19 cellular contexts compared by ENCODE assay signal in the genomic region with DNA sequence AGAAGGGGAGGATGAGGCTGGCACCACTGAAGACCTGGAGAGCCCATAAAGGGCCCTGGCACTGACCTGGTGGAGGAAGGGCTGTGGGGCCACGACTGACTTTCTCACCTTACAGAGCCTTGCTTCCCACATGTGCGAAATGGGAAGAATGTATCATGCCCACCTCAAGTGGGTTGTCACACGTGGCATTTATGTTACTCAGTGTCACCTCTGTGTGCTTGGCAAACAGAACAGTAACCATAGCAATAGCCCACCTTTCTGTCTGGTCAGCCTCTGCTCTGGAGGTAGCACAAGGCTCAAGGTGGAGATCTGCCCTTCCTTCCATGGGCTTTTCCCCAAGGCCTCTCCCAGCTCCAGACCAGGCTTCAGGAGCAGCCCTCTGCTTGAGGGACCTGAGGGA. TPM values are rescaled to one million over a fixed set of nuclear protein-coding genes. Genes with fewer than 3 reads are reported as not detected.
DNase-seq lines count a peak whose midpoint lies in the region; ATAC-seq and TF ChIP-seq lines count a peak whose summit lies in the region.
"Had no signal": no experiment of that assay in that cellular context is flagged by ENCODE, and none has a peak within 500 bp of the region (broad histone marks: within the 10 kb centered on the region; RNA-seq: fewer than 3 reads in every experiment).

No MANE protein-coding gene starts in this region.

- no peaks in the 10 kb centered on the region for H3K9me3 ChIP-seq in upper lobe of right lung
- H3K9me3 ChIP-seq: esophagus muscularis mucosa, Peyer's patch had no signal

- ATAC-seq in natural killer cell, result peak in 2 of 3 donors; percentile 9 to 17
- no peak for ATAC-seq in upper lobe of right lung
- no peak for ATAC-seq in HG03565 (IDR thresholded peaks at IDR 0.05; ENCODE audit: unreplicated experiment)
- ATAC-seq: left lobe of liver, right cardiac atrium had no signal

- no peaks in the 10 kb centered on the region for H3K9me3 Mint-ChIP-seq in activated naive CD4-positive, alpha-beta T cell treated with anti-CD3 and anti-CD28 coated beads for 36 hours
- no peaks in the 10 kb centered on the region for H3K9me3 Mint-ChIP-seq in activated naive CD8-positive, alpha-beta T cell (ENCODE audit: low read depth)
- no peaks in the 10 kb centered on the region for H3K9me3 Mint-ChIP-seq in natural killer cell
- H3K9me3 Mint-ChIP-seq: nephron had no signal

- H3K4me3 Mint-ChIP-seq in activated naive CD4-positive, alpha-beta T cell treated with anti-CD3 and anti-CD28 coated beads for 36 hours, result no peak overlapping the region
- H3K4me3 Mint-ChIP-seq in activated naive CD8-positive, alpha-beta T cell, result peak overlapping the region; percentile 85
- peak overlapping the region; percentile 62 for H3K4me3 Mint-ChIP-seq in natural killer cell
- H3K4me3 Mint-ChIP-seq: nephron had no signal

- TF ChIP-seq CTCF in natural killer cell (IDR thresholded peaks at IDR 0.05), result no peak
- no peak for TF ChIP-seq CTCF in upper lobe of right lung (IDR thresholded peaks at IDR 0.05)

- H3K4me1 ChIP-seq in upper lobe of right lung, result peaks cover 31% of the 10 kb centered on the region

- peak overlapping the region; percentile 90 for H3K27ac Mint-ChIP-seq in activated naive CD4-positive, alpha-beta T cell treated with anti-CD3 and anti-CD28 coated beads for 36 hours
- peak overlapping the region; percentile 97 for H3K27ac Mint-ChIP-seq in activated naive CD8-positive, alpha-beta T cell
- peak overlapping the region; percentile 98 for H3K27ac Mint-ChIP-seq in natural killer cell
- H3K27ac Mint-ChIP-seq: nephron had no signal

- CTCF ChIA-PET in activated naive CD4-positive, alpha-beta T cell treated with anti-CD3 and anti-CD28 coated beads for 36 hours (lab: Charles Lee), result interaction anchor here (1.3 to 25.4 kb wide), 4 partner anchors 8 to 90 kb away, joined by 3 to 437 read pairs (median 353); partner anchors contain the start of gene TCF7

- no peak overlapping the region for H3K4me3 ChIP-seq in upper lobe of right lung
- H3K4me3 ChIP-seq: coronary artery, esophagus muscularis mucosa had no signal

- H3K27ac ChIP-seq in upper lobe of right lung, result peak overlapping the region; percentile 47
- H3K27ac ChIP-seq: coronary artery, esophagus muscularis mucosa, KMS-11 had no signal

- peaks cover 99% of the 10 kb centered on the region for H3K4me1 Mint-ChIP-seq in activated naive CD4-positive, alpha-beta T cell treated with anti-CD3 and anti-CD28 coated beads for 36 hours (ENCODE audit: low read depth)
- peaks cover 96% of the 10 kb centered on the region for H3K4me1 Mint-ChIP-seq in activated naive CD8-positive, alpha-beta T cell (ENCODE audit: low read depth)
- H3K4me1 Mint-ChIP-seq in natural killer cell, result peaks cover 61 to 77% of the 10 kb centered on the region in 2 donors

- H3K27me3 Mint-ChIP-seq in activated naive CD4-positive, alpha-beta T cell treated with anti-CD3 and anti-CD28 coated beads for 36 hours (ENCODE audit: low read depth), result no peaks in the 10 kb centered on the region
- H3K27me3 Mint-ChIP-seq in activated naive CD8-positive, alpha-beta T cell, result no peaks in the 10 kb centered on the region
- no peaks in the 10 kb centered on the region for H3K27me3 Mint-ChIP-seq in natural killer cell (ENCODE audit: low read depth in 2 of 2)

- peaks cover 20% of the 10 kb centered on the region for H3K36me3 ChIP-seq in upper lobe of right lung

- intact Hi-C loops in activated naive CD4-positive, alpha-beta T cell treated with anti-CD3 and anti-CD28 coated beads for 36 hours (cut with micrococcal nuclease), result loop anchor here (5.0 kb wide), 1 partner anchor 259 kb away; no protein-coding TSS in a partner anchor
- intact Hi-C loops in natural killer cell (cut with micrococcal nuclease), result no loop called here
- intact Hi-C loops in upper lobe of right lung (cut with DNase I), result loop anchor here (10.0 kb wide), 1 partner anchor 86 kb away; no protein-coding TSS in a partner anchor

- no peak for DNase-seq in activated naive CD4-positive, alpha-beta T cell treated with anti-CD3 and anti-CD28 coated beads for 36 hours
- no peak for DNase-seq in activated naive CD4-positive, alpha-beta T cell (lab: John Stamatoyannopoulos, UW)
- DNase-seq in natural killer cell (no peak), upper lobe of right lung (peak; percentile 35), NCI-H2081 (lab: John Stamatoyannopoulos, UW) (no peak), DMS 273 treated with DMSO at 0.1 percent for 48 hours (lab: John Stamatoyannopoulos, UW) (no peak)
- DNase-seq: amygdala, NCI-H1694 treated with DMSO at 0.1 percent for 48 hours, NCI-H69, right cardiac atrium, substantia nigra had no signal

- H3K36me3 Mint-ChIP-seq in activated naive CD4-positive, alpha-beta T cell treated with anti-CD3 and anti-CD28 coated beads for 36 hours (ENCODE audit: low read depth), result peaks cover 54% of the 10 kb centered on the region
- H3K36me3 Mint-ChIP-seq in activated naive CD8-positive, alpha-beta T cell, result peaks cover 11% of the 10 kb centered on the region
- H3K36me3 Mint-ChIP-seq in natural killer cell, result no peaks in the 10 kb centered on the region

- H3K27me3 ChIP-seq in upper lobe of right lung, result no peaks in the 10 kb centered on the region
- H3K27me3 ChIP-seq: esophagus muscularis mucosa, Peyer's patch had no signal

RNA-seq across cellular contexts. Expression of gene TCF7, which starts 16.7 kb away (rescaled TPM):
- total RNA-seq in activated naive CD4-positive, alpha-beta T cell treated with anti-CD3 and anti-CD28 coated beads for 36 hours, result 10 to 100 TPM; 87.9 to 92.3 TPM
- total RNA-seq in natural killer cell (100 to 1,000 TPM in 2 of 3 donors, 10 to 100 TPM in 1; 97.7 to 203 (median 158) TPM), upper lobe of right lung (7.0 TPM)

RNA-seq across cellular contexts. Expression of gene SKP1, which starts 45.6 kb away (rescaled TPM):
- total RNA-seq in activated naive CD4-positive, alpha-beta T cell treated with anti-CD3 and anti-CD28 coated beads for 36 hours, result 100 to 1,000 TPM; 307 to 309 TPM
- total RNA-seq in natural killer cell (100 to 1,000 TPM; 301 to 338 (median 315) TPM), upper lobe of right lung (234 TPM)

Comparison
In these comparisons a context has a peak if more than half of its experiments do, and no peak if none do; other contexts are left out.
1. ATAC-seq: peak in natural killer cell (2 of 3); none in upper lobe of right lung (single experiment) and HG03565 (single experiment).
2. RNA of gene TCF7, which starts 16.7 kb away (total RNA-seq): 97.7 to 203 TPM in natural killer cell and 87.9 to 92.3 TPM in activated naive CD4-positive, alpha-beta T cell treated with anti-CD3 and anti-CD28 coated beads for 36 hours; 7.0 TPM in upper lobe of right lung (single experiment); every median in the first group is over 10 times any median in the second.
3. Peak in every context shown above with its lines, with median percentiles within 50 percentile points of each other: H3K27ac Mint-ChIP-seq.